8 cellular contexts compared by ENCODE assay signal in genomic region chr7:22561356-22561755, GRCh38.
DNase-seq lines count a peak whose midpoint lies in the region; TF ChIP-seq lines count a peak whose summit lies in the region.

No MANE protein-coding gene starts in this region.

- H3K27me3 ChIP-seq in MG63: no peaks in the 10 kb centered on the region
- no peaks in the 10 kb centered on the region for H3K27me3 ChIP-seq in WERI-Rb-1 (ENCODE audit: insufficient read depth, low read depth, severe bottlenecking)

- no peak for TF ChIP-seq CTCF in WERI-Rb-1 (IDR thresholded peaks at IDR 0.05; ENCODE audit: low read depth, low read length)

- H3K9me3 ChIP-seq in MG63: no peaks in the 10 kb centered on the region
- no peaks in the 10 kb centered on the region for H3K9me3 ChIP-seq in WERI-Rb-1 (ENCODE audit: severe bottlenecking)

- H3K4me3 ChIP-seq in MG63 (no peak overlapping the region), WERI-Rb-1 (ENCODE audit: low read depth, low read length) (no peak overlapping the region)

- no peaks in the 10 kb centered on the region for H3K36me3 ChIP-seq in MG63
- no peaks in the 10 kb centered on the region for H3K36me3 ChIP-seq in WERI-Rb-1

- H3K27ac ChIP-seq in epithelial cell of prostate: peak overlapping the region; percentile 70
- no peak overlapping the region for H3K27ac ChIP-seq in WERI-Rb-1

- DNase-seq in AG08395 (ENCODE audit: low spot score): peak; percentile 96
- DNase-seq in MG63: peak; percentile 97
- DNase-seq in epithelial cell of prostate (ENCODE audit: low read depth, low spot score): peak; percentile 54
- peak; percentile 51 for DNase-seq in middle frontal gyrus (ENCODE audit: extremely low spot score, low spot score)
- DNase-seq in NOMO-1 treated with DMSO at 0.1 percent for 48 hours (lab: John Stamatoyannopoulos, UW; ENCODE audit: unreplicated experiment): no peak
- no peak for DNase-seq in WERI-Rb-1
- DNase-seq in NCI-H187 (lab: John Stamatoyannopoulos, UW): no peak
- DNase-seq in NCI-H187 treated with DMSO at 0.1 percent for 48 hours (lab: John Stamatoyannopoulos, UW): no peak

Comparison
In these comparisons a context has a peak if more than half of its experiments do, and no peak if none do; other contexts are left out.
1. DNase-seq: peak in AG08395 (single experiment), MG63 (single experiment), epithelial cell of prostate (single experiment) and middle frontal gyrus (single experiment); none in NOMO-1 treated with DMSO at 0.1 percent for 48 hours (single experiment), WERI-Rb-1 (single experiment), NCI-H187 (0 of 2) and NCI-H187 treated with DMSO at 0.1 percent for 48 hours (single experiment).